ENCODE assay signal across 9 cellular contexts in genomic region chr3:65412591-65412990, GRCh38.
A peak's percentile ranks its signal among the peaks of the same experiment; 100 is the strongest.
DNase-seq lines count a peak whose midpoint lies in the region; ATAC-seq, FAIRE-seq and TF ChIP-seq lines count a peak whose summit lies in the region.
"Had no signal": no experiment of that assay in that cellular context is flagged by ENCODE, and none has a peak within 500 bp of the region (broad histone marks: within the 10 kb centered on the region; RNA-seq: fewer than 3 reads in every experiment).

No MANE protein-coding gene starts in this region.

- H3K27me3 ChIP-seq in Caco-2 (replicated peaks; ENCODE audit: control insufficient read depth, insufficient read depth, low read length) = no peaks in the 10 kb centered on the region

- no TSS peak for BruUV-seq in Caco-2 (replicated peaks; lab: Mats Ljungman, UMichigan)

- H3K27me3 Mint-ChIP-seq in Caco-2 (ENCODE audit: insufficient read depth, unreplicated experiment) = no peaks in the 10 kb centered on the region
- no peaks in the 10 kb centered on the region for H3K27me3 Mint-ChIP-seq in activated T-helper 1 cell treated with anti-CD3 and anti-CD28 coated beads, Interleukin-12 subunit alpha, Interleukin-12 subunit beta, Interleukin-2, Interleukin-4 antibody, amounts not matched to agents 30 ng/mL and 10 ng/mL and 1 ng/mL, durations not matched to agents 14 hours and 24 hours and 36 hours (ENCODE audit: insufficient read depth)
- H3K27me3 Mint-ChIP-seq: stimulated activated memory B cell treated with anti-CD40 and anti-IgM and Interleukin-4, amounts not matched to agents 10 μg/mL and 1 μg/mL and 100 μg/mL, for 72 hours had no signal

- peaks cover 4% of the 10 kb centered on the region for H3K4me1 Mint-ChIP-seq in Caco-2 (ENCODE audit: low read depth, unreplicated experiment)
- no peaks in the 10 kb centered on the region for H3K4me1 Mint-ChIP-seq in activated T-helper 1 cell treated with anti-CD3 and anti-CD28 coated beads, Interleukin-12 subunit alpha, Interleukin-12 subunit beta, Interleukin-2, Interleukin-4 antibody, amounts not matched to agents 30 ng/mL and 10 ng/mL and 1 ng/mL, durations not matched to agents 14 hours and 24 hours and 36 hours (ENCODE audit: low read depth)
- H3K4me1 Mint-ChIP-seq: stimulated activated memory B cell treated with anti-CD40 and anti-IgM and Interleukin-4, amounts not matched to agents 10 μg/mL and 1 μg/mL and 100 μg/mL, for 72 hours had no signal

- intact Hi-C loops in Caco-2 (cut with micrococcal nuclease; ENCODE audit: unreplicated experiment) = loop anchor here (10.0 kb wide), 1 partner anchor 728 kb away; the partner anchor contains the start of gene ADAMTS9
- intact Hi-C loops in activated T-helper 1 cell treated with anti-CD3 and anti-CD28 coated beads, Interleukin-12 subunit alpha, Interleukin-12 subunit beta, Interleukin-2, Interleukin-4 antibody, amounts not matched to agents 30 ng/mL and 10 ng/mL and 1 ng/mL, durations not matched to agents 14 hours and 24 hours and 36 hours (cut with micrococcal nuclease) = no loop called here

- H3K4me3 ChIP-seq in Caco-2 (ENCODE audit: low read depth, low read length) = no peak overlapping the region

- no peak overlapping the region for H3K4me3 Mint-ChIP-seq in Caco-2 (ENCODE audit: unreplicated experiment)
- no peak overlapping the region for H3K4me3 Mint-ChIP-seq in activated T-helper 1 cell treated with anti-CD3 and anti-CD28 coated beads, Interleukin-12 subunit alpha, Interleukin-12 subunit beta, Interleukin-2, Interleukin-4 antibody, amounts not matched to agents 30 ng/mL and 10 ng/mL and 1 ng/mL, durations not matched to agents 14 hours and 24 hours and 36 hours
- H3K4me3 Mint-ChIP-seq: stimulated activated memory B cell treated with anti-CD40 and anti-IgM and Interleukin-4, amounts not matched to agents 10 μg/mL and 1 μg/mL and 100 μg/mL, for 72 hours had no signal

- no peak for FAIRE-seq in HTR-8/SVneo (lab: Jason Lieb, UNC)

- POLR2A ChIA-PET in Caco-2 (lab: Charles Lee) = interaction anchor here (0.6 kb wide), 1 partner anchor 14 kb away, joined by 3 read pairs; no protein-coding TSS in a partner anchor

- ATAC-seq in esophagus mucosa (no peak), GM21619 (IDR thresholded peaks at IDR 0.05; ENCODE audit: unreplicated experiment) (no peak)
- ATAC-seq: stimulated activated memory B cell treated with anti-CD40 and anti-IgM and Interleukin-4, amounts not matched to agents 10 μg/mL and 1 μg/mL and 100 μg/mL, for 72 hours had no signal

- DNase-seq in Caco-2 (peak; percentile 16 to 50), NCI-H128 (lab: John Stamatoyannopoulos, UW; ENCODE audit: unreplicated experiment) (peak; percentile 18), cerebellar nuclear complex (lab: John Stamatoyannopoulos, UW) (peak; percentile 15 to 24), medulla oblongata (ENCODE audit: extremely low spot score) (peak; percentile 71), HTR-8/SVneo (ENCODE audit: insufficient read length, low spot score) (no peak)
- no peak for DNase-seq in activated T-helper 1 cell treated with anti-CD3 and anti-CD28 coated beads, Interleukin-12 subunit alpha, Interleukin-12 subunit beta, Interleukin-2, Interleukin-4 antibody, amounts not matched to agents 30 ng/mL and 10 ng/mL and 1 ng/mL, durations not matched to agents 14 hours and 24 hours and 36 hours (ENCODE audit: low spot score)

- CTCF ChIA-PET in Caco-2 (lab: Charles Lee) = interaction anchor here (0.6 to 1.0 kb wide), 3 partner anchors 38 to 312 kb away, joined by 3 to 5 read pairs (median 3); no protein-coding TSS in a partner anchor

- no peaks in the 10 kb centered on the region; the same call in 1 of the 2 replicates for H3K36me3 ChIP-seq in Caco-2 (ENCODE audit: control insufficient read depth, insufficient read depth, low read length)

- peaks cover 44% of the 10 kb centered on the region for H3K36me3 Mint-ChIP-seq in Caco-2 (ENCODE audit: insufficient read depth, unreplicated experiment)
- H3K36me3 Mint-ChIP-seq in activated T-helper 1 cell treated with anti-CD3 and anti-CD28 coated beads, Interleukin-12 subunit alpha, Interleukin-12 subunit beta, Interleukin-2, Interleukin-4 antibody, amounts not matched to agents 30 ng/mL and 10 ng/mL and 1 ng/mL, durations not matched to agents 14 hours and 24 hours and 36 hours (ENCODE audit: low read depth) = no peaks in the 10 kb centered on the region
- H3K36me3 Mint-ChIP-seq: stimulated activated memory B cell treated with anti-CD40 and anti-IgM and Interleukin-4, amounts not matched to agents 10 μg/mL and 1 μg/mL and 100 μg/mL, for 72 hours had no signal

- H3K9me3 ChIP-seq in Caco-2 = no peaks in the 10 kb centered on the region

- no peaks in the 10 kb centered on the region for H3K4me1 ChIP-seq in Caco-2

- H3K9me3 Mint-ChIP-seq in Caco-2 (ENCODE audit: unreplicated experiment) = no peaks in the 10 kb centered on the region
- no peaks in the 10 kb centered on the region for H3K9me3 Mint-ChIP-seq in activated T-helper 1 cell treated with anti-CD3 and anti-CD28 coated beads, Interleukin-12 subunit alpha, Interleukin-12 subunit beta, Interleukin-2, Interleukin-4 antibody, amounts not matched to agents 30 ng/mL and 10 ng/mL and 1 ng/mL, durations not matched to agents 14 hours and 24 hours and 36 hours

- peak in 1 of 2 experiments; percentile 37 for TF ChIP-seq CTCF in Caco-2 (IDR thresholded peaks at IDR 0.05; ENCODE audit: insufficient read depth in 1 of 2, low read depth in 1 of 2, low read length in 1 of 2, severe bottlenecking in 1 of 2, unreplicated experiment in 1 of 2)

- no peak overlapping the region for H3K27ac Mint-ChIP-seq in Caco-2 (ENCODE audit: unreplicated experiment)
- no peak overlapping the region for H3K27ac Mint-ChIP-seq in activated T-helper 1 cell treated with anti-CD3 and anti-CD28 coated beads, Interleukin-12 subunit alpha, Interleukin-12 subunit beta, Interleukin-2, Interleukin-4 antibody, amounts not matched to agents 30 ng/mL and 10 ng/mL and 1 ng/mL, durations not matched to agents 14 hours and 24 hours and 36 hours
- H3K27ac Mint-ChIP-seq: stimulated activated memory B cell treated with anti-CD40 and anti-IgM and Interleukin-4, amounts not matched to agents 10 μg/mL and 1 μg/mL and 100 μg/mL, for 72 hours had no signal

Comparison
In these comparisons a context has a peak if more than half of its experiments do, and no peak if none do; other contexts are left out.
1. DNase-seq: peak in Caco-2 (2 of 2), NCI-H128 (single experiment), cerebellar nuclear complex (2 of 2) and medulla oblongata (single experiment); none in HTR-8/SVneo (single experiment) and activated T-helper 1 cell treated with anti-CD3 and anti-CD28 coated beads, Interleukin-12 subunit alpha, Interleukin-12 subunit beta, Interleukin-2, Interleukin-4 antibody, amounts not matched to agents 30 ng/mL and 10 ng/mL and 1 ng/mL, durations not matched to agents 14 hours and 24 hours and 36 hours (single experiment).